ENCODE assay signal across 17 cellular contexts in the genomic region with DNA sequence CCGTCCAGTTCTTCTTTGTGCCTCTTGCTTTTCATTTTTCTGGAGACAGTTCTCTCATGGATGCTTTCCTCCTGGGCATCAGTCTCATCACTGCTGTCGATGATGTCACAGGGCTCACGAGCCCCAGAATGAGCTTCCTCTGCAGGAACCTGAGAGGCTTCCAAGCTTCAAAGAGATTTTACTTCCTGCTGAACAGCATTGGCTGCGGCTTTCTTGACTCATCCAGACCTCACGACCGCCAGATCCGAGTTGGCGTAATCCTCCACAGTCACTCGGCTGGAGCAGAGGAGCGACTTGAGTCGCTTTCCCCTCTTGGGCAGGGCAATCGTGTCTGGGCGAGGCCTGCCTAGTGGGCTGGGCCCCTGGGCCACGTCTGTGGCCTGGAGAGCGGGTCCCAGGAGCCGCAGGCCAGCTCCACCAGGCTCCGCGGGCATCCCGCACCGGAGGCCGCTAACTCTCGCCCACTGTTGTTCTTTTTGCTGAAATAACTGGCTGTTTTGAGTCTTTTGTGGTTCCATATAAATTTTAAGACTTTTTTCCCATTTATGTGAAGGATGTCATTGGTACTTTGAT. TPM values are rescaled to one million over a fixed set of nuclear protein-coding genes. Genes with fewer than 3 reads are reported as not detected.
A peak's percentile ranks its signal among the peaks of the same experiment; 100 is the strongest.
DNase-seq lines count a peak whose midpoint lies in the region; ATAC-seq and TF ChIP-seq lines count a peak whose summit lies in the region.
"Had no signal": no experiment of that assay in that cellular context is flagged by ENCODE, and none has a peak within 500 bp of the region (broad histone marks: within the 10 kb centered on the region; RNA-seq: fewer than 3 reads in every experiment).

No MANE protein-coding gene starts in this region.

- ATAC-seq in activated CD8-positive, alpha-beta T cell treated with anti-CD3 and anti-CD28 coated beads for 36 hours = peak; percentile 74
- ATAC-seq in GM19452 (IDR thresholded peaks at IDR 0.05; ENCODE audit: unreplicated experiment) (no peak), HG03097 (IDR thresholded peaks at IDR 0.05; ENCODE audit: low FRiP score, unreplicated experiment) (no peak)
- ATAC-seq: psoas muscle had no signal

- no peak overlapping the region for H3K27ac Mint-ChIP-seq in activated CD8-positive, alpha-beta T cell treated with anti-CD3 and anti-CD28 coated beads for 36 hours
- H3K27ac Mint-ChIP-seq: nephron had no signal

- CTCF ChIA-PET in activated CD8-positive, alpha-beta T cell treated with anti-CD3 and anti-CD28 coated beads for 36 hours (lab: Charles Lee) = no interaction called here

- H3K4me3 Mint-ChIP-seq in activated CD8-positive, alpha-beta T cell treated with anti-CD3 and anti-CD28 coated beads for 36 hours = no peak overlapping the region
- H3K4me3 Mint-ChIP-seq: CD4-positive, alpha-beta memory T cell; nephron had no signal

- peaks cover 5% of the 10 kb centered on the region for H3K27me3 Mint-ChIP-seq in activated CD8-positive, alpha-beta T cell treated with anti-CD3 and anti-CD28 coated beads for 36 hours

- peaks cover 2% of the 10 kb centered on the region for H3K9me3 Mint-ChIP-seq in activated CD8-positive, alpha-beta T cell treated with anti-CD3 and anti-CD28 coated beads for 36 hours
- H3K9me3 Mint-ChIP-seq: nephron had no signal

- H3K4me3 ChIP-seq in NB4 (ENCODE audit: low read depth, low read length) = no peak overlapping the region
- H3K4me3 ChIP-seq: psoas muscle, spleen, uterus had no signal

- H3K4me1 Mint-ChIP-seq in activated CD8-positive, alpha-beta T cell treated with anti-CD3 and anti-CD28 coated beads for 36 hours (ENCODE audit: low read depth) = no peaks in the 10 kb centered on the region

- peak; percentile 54 for DNase-seq in A172 (ENCODE audit: low spot score)
- DNase-seq in NB4 (ENCODE audit: low read depth) = peak; percentile 34
- DNase-seq in activated CD8-positive, alpha-beta T cell treated with anti-CD3 and anti-CD28 coated beads for 36 hours = peak; percentile 58
- peak; percentile 57 for DNase-seq in cerebellum (ENCODE audit: low spot score)
- no peak for DNase-seq in NCI-H2081 treated with DMSO at 0.1 percent for 48 hours (lab: John Stamatoyannopoulos, UW)
- no peak for DNase-seq in HCEC 1CT
- DNase-seq: brain microvascular endothelial cell, head of caudate nucleus, mammary epithelial cell, NCI-H1092, psoas muscle, spleen, uterus had no signal

- no peaks in the 10 kb centered on the region for H3K36me3 Mint-ChIP-seq in activated CD8-positive, alpha-beta T cell treated with anti-CD3 and anti-CD28 coated beads for 36 hours (ENCODE audit: low read depth)

- intact Hi-C loops in activated CD8-positive, alpha-beta T cell treated with anti-CD3 and anti-CD28 coated beads for 36 hours (cut with micrococcal nuclease) = no loop called here

- TF ChIP-seq POLR2A in NB4 (IDR thresholded peaks at IDR 0.05; ENCODE audit: extremely low read depth, insufficient read length) = no peak

- no peak for TF ChIP-seq CTCF in NB4 (IDR thresholded peaks at IDR 0.05; ENCODE audit: low read depth, low read length)
- TF ChIP-seq CTCF in activated CD8-positive, alpha-beta T cell treated with anti-CD3 and anti-CD28 coated beads for 36 hours (IDR thresholded peaks at IDR 0.05) = no peak

- POLR2A ChIA-PET in activated CD8-positive, alpha-beta T cell treated with anti-CD3 and anti-CD28 coated beads for 36 hours (lab: Charles Lee) = no interaction called here

RNA-seq across cellular contexts. Expression of a gene that starts 20.8 kb away (rescaled TPM):
- total RNA-seq in A172 (2014; rRNA removed; shearing (Covaris generic)) = 17.7 and 21.9 TPM in 2 replicates
- total RNA-seq in activated CD8-positive, alpha-beta T cell treated with anti-CD3 and anti-CD28 coated beads for 36 hours = 10 to 100 TPM; 12.0 to 15.7 TPM
- total RNA-seq in cerebellum = 31.4 TPM

Comparison
In these comparisons a context has a peak if more than half of its experiments do, and no peak if none do; other contexts are left out.
1. DNase-seq: peak in A172 (single experiment), NB4 (single experiment), activated CD8-positive, alpha-beta T cell treated with anti-CD3 and anti-CD28 coated beads for 36 hours (single experiment) and cerebellum (single experiment); none in NCI-H2081 treated with DMSO at 0.1 percent for 48 hours (single experiment) and HCEC 1CT (single experiment).